Comparison of ENCODE assay signal across 8 cellular contexts in genomic region chr4:139014391-139015268, GRCh38. TPM values are rescaled to one million over a fixed set of nuclear protein-coding genes. Genes with fewer than 3 reads are reported as not detected.
DNase-seq lines count a peak whose midpoint lies in the region; ATAC-seq, FAIRE-seq and TF ChIP-seq lines count a peak whose summit lies in the region.

No MANE protein-coding gene starts in this region.

- DNase-seq in AG09319 (ENCODE audit: extremely low read depth, low read depth) (peak; percentile 70), GM12892 (ENCODE audit: insufficient read length) (peak; percentile 23), RWPE2 (ENCODE audit: low spot score) (no peak), colonic mucosa (peak; percentile 39), DMS114 treated with DMSO at 0.1 percent for 48 hours (lab: John Stamatoyannopoulos, UW; ENCODE audit: unreplicated experiment) (no peak)

- H3K27ac ChIP-seq in RWPE2 (ENCODE audit: poor library complexity, severe bottlenecking) = peak overlapping the region; percentile 98
- peak overlapping the region; percentile 87 for H3K27ac ChIP-seq in colonic mucosa
- peak overlapping the region; percentile 95 to 97 for H3K27ac ChIP-seq in liver (ENCODE audit: low read depth in 1 of 2, low read length in 2 of 2)
- peak overlapping the region; percentile 37 for H3K27ac ChIP-seq in temporal lobe (ENCODE audit: low read depth, low read length)

- no peak for TF ChIP-seq RAD21 in liver (IDR thresholded peaks at IDR 0.05)

- no peaks in the 10 kb centered on the region for H3K27me3 ChIP-seq in RWPE2 (ENCODE audit: insufficient read depth, poor library complexity, severe bottlenecking)
- no peaks in the 10 kb centered on the region for H3K27me3 ChIP-seq in colonic mucosa
- H3K27me3 ChIP-seq in liver (ENCODE audit: control insufficient read depth in 4 of 4, insufficient read depth in 4 of 4, low read length in 3 of 4) = no peaks in the 10 kb centered on the region

- TF ChIP-seq POLR2A in GM12892 (IDR thresholded peaks at IDR 0.05; ENCODE audit: low read depth, low read length) = no peak

- intact Hi-C loops in colonic mucosa (cut with DNase I) = no loop called here

- no peak for FAIRE-seq in GM12892 (lab: Jason Lieb, UNC)

- peak; percentile 0 for ATAC-seq in HG03103 (IDR thresholded peaks at IDR 0.05; ENCODE audit: low read depth, unreplicated experiment)
- ATAC-seq in RWPE2 (ENCODE audit: low read depth) = peak; percentile 63

- 45% methylated on average over 9 of the region's 9 CpGs for WGBS in liver

- H3K36me3 ChIP-seq in RWPE2 (ENCODE audit: low read depth) = peaks cover 9% of the 10 kb centered on the region
- H3K36me3 ChIP-seq in colonic mucosa = no peaks in the 10 kb centered on the region
- peaks cover 0 to 1% (median 0%) of the 10 kb centered on the region in 4 donors for H3K36me3 ChIP-seq in liver (ENCODE audit: control insufficient read depth in 4 of 4, insufficient read depth in 3 of 4, low read depth in 1 of 4, low read length in 3 of 4)

- H3K4me1 ChIP-seq in RWPE2 (ENCODE audit: insufficient read depth, poor library complexity, severe bottlenecking) (peaks cover 20% of the 10 kb centered on the region), colonic mucosa (no peaks in the 10 kb centered on the region), liver (ENCODE audit: control insufficient read depth in 4 of 4, insufficient read depth in 4 of 4, low read length in 3 of 4) (peaks cover 4 to 34% (median 20%) of the 10 kb centered on the region in 4 donors)

- H3K4me3 ChIP-seq in RWPE2 (ENCODE audit: severe bottlenecking) = peak overlapping the region; percentile 87
- H3K4me3 ChIP-seq in colonic mucosa = peak overlapping the region; percentile 63
- H3K4me3 ChIP-seq in liver (ENCODE audit: low read depth in 1 of 3, low read length in 3 of 3) = peak overlapping the region in 2 of 3 donors; percentile 15 to 92

- H3K9me3 ChIP-seq in RWPE2 (ENCODE audit: severe bottlenecking) (no peaks in the 10 kb centered on the region), colonic mucosa (no peaks in the 10 kb centered on the region), liver (ENCODE audit: control insufficient read depth in 4 of 4, low read length in 3 of 4) (no peaks in the 10 kb centered on the region)

- peak overlapping the region; percentile 48 to 67 for H3K9ac ChIP-seq in colonic mucosa (ENCODE audit: low read depth in 2 of 2, low read length in 2 of 2)
- peak overlapping the region; percentile 69 to 85 for H3K9ac ChIP-seq in liver (ENCODE audit: low read depth in 1 of 2, low read length in 2 of 2)

- no peak for TF ChIP-seq CTCF in AG09319 (IDR thresholded peaks at IDR 0.05; ENCODE audit: low read depth, low read length)
- no peak for TF ChIP-seq CTCF in RWPE2 (IDR thresholded peaks at IDR 0.05; ENCODE audit: poor library complexity, severe bottlenecking)
- TF ChIP-seq CTCF in colonic mucosa (IDR thresholded peaks at IDR 0.05) = no peak
- TF ChIP-seq CTCF in liver (IDR thresholded peaks at IDR 0.05; ENCODE audit: low read depth, low read length, missing input control) = no peak

TF ChIP-seq in liver, 16 proteins besides CTCF, POLR2A, EP300 and RAD21:
- TF ChIP-seq JUND (IDR thresholded peaks at IDR 0.05) (peak; percentile 84 to 93), GABPA (IDR thresholded peaks at IDR 0.05 in 1 of 2, conservative IDR thresholded peaks at IDR 0.05 in 1 of 2) (no peak), ATF3 (IDR thresholded peaks at IDR 0.05) (no peak), HNF4A (conservative IDR thresholded peaks at IDR 0.05) (no peak), REST (IDR thresholded peaks at IDR 0.05) (peak; percentile 23), EGR1 (IDR thresholded peaks at IDR 0.05; ENCODE audit: low read depth in 2 of 2) (no peak), MAX (IDR thresholded peaks at IDR 0.05) (no peak), SP1 (IDR thresholded peaks at IDR 0.05) (no peak), ZBTB33 (IDR thresholded peaks at IDR 0.05) (no peak), NR2F2 (IDR thresholded peaks at IDR 0.05) (no peak), FOXA2 (IDR thresholded peaks at IDR 0.05) (no peak), YY1 (IDR thresholded peaks at IDR 0.05) (no peak)

RNA-seq across cellular contexts. Expression of gene NOCT, which starts 1.0 kb away (rescaled TPM):
- 7.2 TPM for polyA plus RNA-seq in GM12892 (2012; ENCODE audit: missing spikeins)
- total RNA-seq in colonic mucosa = 10 to 100 TPM in 1 of 2 donors, 1 to 10 TPM in 1; 4.5 to 13.5 TPM
- 10 to 100 TPM in 1 of 2 donors, 1 to 10 TPM in 1; 5.6 to 11.9 TPM for total RNA-seq in liver
- polyA plus RNA-seq in liver = 1 to 10 TPM; 2.8 to 2.9 TPM
- 10.8 TPM for total RNA-seq in temporal lobe

Comparison
In these comparisons a context has a peak if more than half of its experiments do, and no peak if none do; other contexts are left out.
1. DNase-seq: peak in AG09319 (single experiment), GM12892 (single experiment) and colonic mucosa (single experiment); none in RWPE2 (single experiment) and DMS114 treated with DMSO at 0.1 percent for 48 hours (single experiment).
2. H3K27ac ChIP-seq: peak in every context shown above with its lines; median percentile 98 in RWPE2; 96 in liver; 87 in colonic mucosa; 37 in temporal lobe.
3. Peak in every context shown above with its lines, with median percentiles within 50 percentile points of each other: H3K4me3 ChIP-seq.